8 cellular contexts compared by ENCODE assay signal in the genomic region with DNA sequence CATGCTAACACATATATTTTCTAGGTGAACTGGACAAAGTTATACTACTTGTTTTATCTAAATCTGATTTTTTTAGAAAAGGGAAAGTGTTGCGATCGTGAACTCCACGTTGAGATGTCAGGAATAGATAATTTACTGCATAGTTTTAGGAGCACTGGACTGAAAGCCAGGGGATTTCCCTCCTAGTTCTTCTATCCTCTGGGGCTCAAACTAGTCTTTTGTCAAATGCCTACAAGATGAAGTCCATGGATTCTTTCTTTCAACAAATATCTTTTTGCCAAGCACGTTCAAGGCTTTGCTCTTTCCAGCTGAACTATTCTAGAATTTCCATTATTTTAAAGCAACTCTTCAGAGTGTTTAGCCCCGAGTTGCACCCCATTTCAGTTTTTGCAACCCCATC.
DNase-seq lines count a peak whose midpoint lies in the region; ATAC-seq and TF ChIP-seq lines count a peak whose summit lies in the region.

No MANE protein-coding gene starts in this region.

- DNase-seq in T-helper 2 cell treated with Interferon-gamma antibody and Interleukin-4, amounts not matched to agents 5 μg/mL and 100 μg/mL, for 36 hours (ENCODE audit: low spot score) = no peak
- DNase-seq in T-helper 2 cell (no peak), GM20000 (ENCODE audit: low spot score) (no peak)
- DNase-seq in stimulated activated naive CD8-positive, alpha-beta T cell treated with anti-CD3 and anti-CD28 coated beads, Interleukin-15, amount 100 ng/mL, for 72 hours = no peak

- H3K4me1 ChIP-seq in iPS-18a (ENCODE audit: control insufficient read depth, low read depth, low read length) = peaks cover 21% of the 10 kb centered on the region

- H3K36me3 ChIP-seq in iPS-18a (ENCODE audit: control insufficient read depth, low read depth, low read length) = no peaks in the 10 kb centered on the region

- no peaks in the 10 kb centered on the region for H3K9me3 ChIP-seq in iPS-18a (ENCODE audit: control insufficient read depth, low read depth, low read length)

- H3K9me3 Mint-ChIP-seq in T-helper 2 cell treated with Interferon-gamma antibody and Interleukin-4, amounts not matched to agents 5 μg/mL and 100 μg/mL, for 36 hours = no peaks in the 10 kb centered on the region
- no peaks in the 10 kb centered on the region for H3K9me3 Mint-ChIP-seq in stimulated activated naive CD8-positive, alpha-beta T cell treated with anti-CD3 and anti-CD28 coated beads, Interleukin-15, amount 100 ng/mL, for 72 hours

- peaks cover 17% of the 10 kb centered on the region for H3K36me3 Mint-ChIP-seq in T-helper 2 cell treated with Interferon-gamma antibody and Interleukin-4, amounts not matched to agents 5 μg/mL and 100 μg/mL, for 36 hours (ENCODE audit: low read depth)

- H3K4me3 ChIP-seq in iPS-18a (ENCODE audit: low read length) = peak overlapping the region; percentile 79

- TF ChIP-seq CTCF in VCaP (conservative IDR thresholded peaks at IDR 0.05) (no peak), GM20000 (IDR thresholded peaks at IDR 0.05; ENCODE audit: extremely low read depth, missing control alignments) (no peak)

- peak overlapping the region; percentile 90 for H3K4me3 Mint-ChIP-seq in T-helper 2 cell treated with Interferon-gamma antibody and Interleukin-4, amounts not matched to agents 5 μg/mL and 100 μg/mL, for 36 hours
- peak overlapping the region; percentile 91 to 93 for H3K4me3 Mint-ChIP-seq in stimulated activated naive CD8-positive, alpha-beta T cell treated with anti-CD3 and anti-CD28 coated beads, Interleukin-15, amount 100 ng/mL, for 72 hours

- H3K27me3 ChIP-seq in iPS-18a (ENCODE audit: control insufficient read depth, insufficient read depth, low read length) = peaks cover 5% of the 10 kb centered on the region

- peak overlapping the region; percentile 87 for H3K27ac Mint-ChIP-seq in T-helper 2 cell treated with Interferon-gamma antibody and Interleukin-4, amounts not matched to agents 5 μg/mL and 100 μg/mL, for 36 hours
- peak overlapping the region in 1 of 2 donors; percentile 81 for H3K27ac Mint-ChIP-seq in stimulated activated naive CD8-positive, alpha-beta T cell treated with anti-CD3 and anti-CD28 coated beads, Interleukin-15, amount 100 ng/mL, for 72 hours

- no peak for ATAC-seq in stimulated activated naive CD8-positive, alpha-beta T cell treated with anti-CD3 and anti-CD28 coated beads, Interleukin-15, amount 100 ng/mL, for 72 hours
- ATAC-seq in activated CD4-positive, CD25-positive, alpha-beta regulatory T cell treated with anti-CD3 and anti-CD28 coated beads, Interleukin-2, amount 50 U/mL, for 24 hours = no peak
- no peak for ATAC-seq in HG03280 (IDR thresholded peaks at IDR 0.05; ENCODE audit: unreplicated experiment)

- peak overlapping the region; percentile 49 for H3K9ac ChIP-seq in iPS-18a (ENCODE audit: low read length)

- H3K4me1 Mint-ChIP-seq in T-helper 2 cell treated with Interferon-gamma antibody and Interleukin-4, amounts not matched to agents 5 μg/mL and 100 μg/mL, for 36 hours (ENCODE audit: low read depth) = peaks cover 33% of the 10 kb centered on the region
- peaks cover 37% of the 10 kb centered on the region for H3K4me1 Mint-ChIP-seq in stimulated activated naive CD8-positive, alpha-beta T cell treated with anti-CD3 and anti-CD28 coated beads, Interleukin-15, amount 100 ng/mL, for 72 hours

- H3K27me3 Mint-ChIP-seq in T-helper 2 cell treated with Interferon-gamma antibody and Interleukin-4, amounts not matched to agents 5 μg/mL and 100 μg/mL, for 36 hours (ENCODE audit: low read depth) = peaks cover 29% of the 10 kb centered on the region
- peaks cover 12% of the 10 kb centered on the region for H3K27me3 Mint-ChIP-seq in stimulated activated naive CD8-positive, alpha-beta T cell treated with anti-CD3 and anti-CD28 coated beads, Interleukin-15, amount 100 ng/mL, for 72 hours

- H3K27ac ChIP-seq in VCaP = peak overlapping the region; percentile 76
- no peak overlapping the region for H3K27ac ChIP-seq in iPS-18a (ENCODE audit: low read length)
